1 cellular context compared by ENCODE assay signal in genomic region chr12:47870175-47870781, GRCh38.
A peak's percentile ranks its signal among the peaks of the same experiment; 100 is the strongest.
TF ChIP-seq lines count a peak whose summit lies in the region.

No MANE protein-coding gene starts in this region.

TF ChIP-seq in H1, 55 proteins besides CTCF, POLR2A, EP300 and RAD21 (continued from another document):
- TF ChIP-seq MAFK (IDR thresholded peaks at IDR 0.05; ENCODE audit: low read depth, low read length), result no peak
- TF ChIP-seq CTBP2 (IDR thresholded peaks at IDR 0.05; ENCODE audit: borderline replicate concordance, insufficient read depth, insufficient read length, low read length), result no peak
- no peak for TF ChIP-seq SIRT6 (IDR thresholded peaks at IDR 0.05; ENCODE audit: low read length)
- 0 out of 2 replicates have a peak, but pooled peaks have one; percentile 29 for TF ChIP-seq CREB1 (IDR thresholded peaks at IDR 0.05)
- TF ChIP-seq SIN3A (conservative IDR thresholded peaks at IDR 0.05 in 1 of 2, IDR thresholded peaks at IDR 0.05 in 1 of 2; ENCODE audit: low read depth in 1 of 2, low read length in 2 of 2), result no peak
- no peak; the same call in 1 of the 2 replicates for TF ChIP-seq SP2 (IDR thresholded peaks at IDR 0.05; ENCODE audit: low read length)
